Comparison of ENCODE assay signal across 30 cellular contexts in the genomic region with DNA sequence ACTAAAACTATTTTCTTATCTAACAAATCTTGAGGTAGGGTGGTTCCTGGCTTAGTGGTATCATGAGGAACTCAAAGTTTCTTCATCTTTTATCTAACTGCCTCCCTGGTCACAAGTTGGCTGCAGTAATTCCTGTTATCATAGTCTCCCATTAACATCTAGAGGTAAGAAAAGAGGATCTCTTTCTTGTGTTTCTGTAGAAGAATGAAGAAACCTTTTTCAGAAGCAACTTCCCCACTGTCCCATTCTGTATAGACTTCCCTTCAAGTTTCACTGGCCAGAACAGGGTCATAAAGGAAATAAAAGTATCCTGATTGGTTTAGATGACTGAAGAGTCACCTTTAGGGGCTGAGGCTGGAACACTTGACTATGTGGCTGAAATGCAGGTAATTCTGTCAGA.
"Had no signal": no experiment of that assay in that cellular context is flagged by ENCODE, and none has a peak within 500 bp of the region (broad histone marks: within the 10 kb centered on the region; RNA-seq: fewer than 3 reads in every experiment).

No MANE protein-coding gene starts in this region.

- H3K9me3 ChIP-seq: adrenal gland, body of pancreas, colonic mucosa, stomach, thyroid gland, upper lobe of left lung had no signal

- H3K27ac ChIP-seq: adrenal gland, body of pancreas, cardiac muscle cell, colonic mucosa, stomach, thyroid gland, upper lobe of left lung had no signal

- ATAC-seq: body of pancreas; left colon; naive thymus-derived CD8-positive, alpha-beta T cell; right cardiac atrium; stimulated activated naive B cell treated with anti-CD40 and anti-IgM and Interleukin-4, amounts not matched to agents 10 μg/mL and 1 μg/mL and 100 μg/mL, for 72 hours had no signal

- H3K27me3 ChIP-seq: adrenal gland, body of pancreas, cardiac muscle cell, colonic mucosa, stomach, thyroid gland, upper lobe of left lung had no signal

- H3K36me3 ChIP-seq: adrenal gland, cardiac muscle cell, colonic mucosa, stomach, thyroid gland, upper lobe of left lung had no signal

- H3K4me3 ChIP-seq: adrenal gland, body of pancreas, cardiac muscle cell, colonic mucosa, stomach, thyroid gland, upper lobe of left lung had no signal

- DNase-seq: activated CD4-positive, alpha-beta memory T cell treated with anti-CD3 and anti-CD28 coated beads for 36 hours; activated CD4-positive, alpha-beta T cell treated with anti-CD3 and anti-CD28 coated beads, Interleukin-2, amount 10 ng/mL, durations not matched to agents 24 days and 14 days; activated CD4-positive, CD25-positive, alpha-beta regulatory T cell treated with anti-CD3 and anti-CD28 coated beads, Interleukin-2, amount 50 U/mL, for 72 hours; activated CD8-positive, alpha-beta memory T cell treated with anti-CD3 and anti-CD28 coated beads, Interleukin-2, amount 50 U/mL, for 4 hours; activated effector memory CD4-positive, alpha-beta T cell treated with anti-CD3 and anti-CD28 coated beads, Interleukin-2, amount 50 U/mL, for 16 hours; activated naive CD4-positive, alpha-beta T cell treated with anti-CD3 and anti-CD28 coated beads for 36 hours; activated naive CD8-positive, alpha-beta T cell treated with anti-CD3 and anti-CD28 coated beads for 36 hours; activated T-cell treated with anti-CD3 and anti-CD28 coated beads, Interleukin-2, amount 50 U/mL, for 1 hour; adrenal gland; aorta; body of pancreas; cerebellar nuclear complex; colonic mucosa; effector memory CD4-positive, alpha-beta T cell; foreskin fibroblast; head of caudate nucleus; hippocampal formation; left colon; midbrain; naive thymus-derived CD8-positive, alpha-beta T cell; posterior cingulate gyrus; right cardiac atrium; stimulated activated CD4-positive, alpha-beta T cell treated with anti-CD3 and anti-CD28 coated beads, Interleukin-15, amount 100 ng/mL, for 24 hours; stimulated activated CD4-positive, alpha-beta T cell treated with anti-CD3 and anti-CD28 coated beads, Interleukin-2, amount 100 ng/mL, for 24 hours; stimulated activated naive B cell treated with anti-CD40 and anti-IgM and Interleukin-4, amounts not matched to agents 10 μg/mL and 1 μg/mL and 100 μg/mL, for 72 hours; stomach; T1000; thyroid gland; upper lobe of left lung had no signal

- H3K4me1 ChIP-seq: adrenal gland, colonic mucosa, upper lobe of left lung had no signal
